28 cellular contexts compared by ENCODE assay signal in the genomic region with DNA sequence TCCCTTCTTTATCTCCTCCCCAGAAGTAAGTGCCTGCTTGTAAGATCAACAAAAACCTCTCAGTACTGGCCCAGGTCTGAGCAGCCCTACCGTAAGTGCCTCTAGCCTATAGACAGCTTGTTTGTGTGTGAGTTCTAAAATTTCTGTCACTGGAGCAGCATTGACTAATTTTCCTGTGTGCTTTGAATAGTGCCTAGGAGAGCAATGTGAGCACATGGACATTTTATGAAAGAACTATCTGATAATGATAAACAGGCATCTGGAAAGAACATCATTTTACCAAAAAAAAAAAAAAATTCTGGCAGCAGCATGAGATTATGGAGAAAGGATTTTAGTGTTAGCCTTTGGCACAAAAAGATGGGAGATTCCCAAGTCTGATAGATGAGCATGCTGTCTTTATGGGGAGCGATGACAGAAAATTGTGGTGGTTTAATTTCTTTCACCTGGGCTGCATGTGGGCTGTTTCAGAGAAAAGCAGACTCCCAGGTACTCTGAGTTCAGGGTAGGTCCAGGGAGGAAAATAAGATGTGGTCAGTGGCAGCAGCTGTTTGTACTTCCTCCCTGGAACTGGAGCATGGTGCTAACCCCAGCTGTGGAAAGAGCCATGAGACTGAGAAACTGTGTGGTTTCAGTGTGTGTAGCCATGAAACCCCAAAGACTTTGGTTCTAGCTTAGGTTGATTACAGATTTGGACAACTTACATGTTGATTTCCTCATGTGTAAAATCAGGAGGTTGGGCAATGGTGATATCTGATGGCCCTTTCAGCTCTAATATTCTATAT.
DNase-seq lines count a peak whose midpoint lies in the region; ATAC-seq, FAIRE-seq and TF ChIP-seq lines count a peak whose summit lies in the region.
"Had no signal": no experiment of that assay in that cellular context is flagged by ENCODE, and none has a peak within 500 bp of the region (broad histone marks: within the 10 kb centered on the region; RNA-seq: fewer than 3 reads in every experiment).

No MANE protein-coding gene starts in this region.

- H3K36me3 ChIP-seq in BLaER1 treated with 17β-estradiol and CSF1 and Interleukin-3, amounts not matched to agents 10 nM and 100 nM = no peaks in the 10 kb centered on the region
- H3K36me3 ChIP-seq in MM.1S (replicated peaks; ENCODE audit: insufficient read depth, low read length) = no peaks in the 10 kb centered on the region
- H3K36me3 ChIP-seq in GM12878 (ENCODE audit: control insufficient read depth in 2 of 2, insufficient read depth in 2 of 2, low read length in 1 of 2) = no peaks in the 10 kb centered on the region
- H3K36me3 ChIP-seq: MG63 had no signal

- TF ChIP-seq POLR2A in GM12878 (IDR thresholded peaks at IDR 0.05; ENCODE audit: low read depth, low read length) = no peak

- H3K27me3 Mint-ChIP-seq in progenitor cell of endocrine pancreas = no peaks in the 10 kb centered on the region
- peaks cover 3% of the 10 kb centered on the region for H3K27me3 Mint-ChIP-seq in activated T-cell treated with anti-CD3 and anti-CD28 coated beads, Interleukin-2, amount 50 U/mL, for 24 hours

- H3K4me3 ChIP-seq in BLaER1 treated with 17β-estradiol and CSF1 and Interleukin-3, amounts not matched to agents 10 nM and 100 nM = no peak overlapping the region
- H3K4me3 ChIP-seq in MM.1S (ENCODE audit: low read length) (no peak overlapping the region), GM12878 (no peak overlapping the region)
- H3K4me3 ChIP-seq: MG63 had no signal

- H3K27ac Mint-ChIP-seq in progenitor cell of endocrine pancreas = peak overlapping the region; percentile 1
- no peak overlapping the region for H3K27ac Mint-ChIP-seq in activated T-cell treated with anti-CD3 and anti-CD28 coated beads, Interleukin-2, amount 50 U/mL, for 24 hours
- H3K27ac Mint-ChIP-seq: CD8-positive, alpha-beta T cell had no signal

- no peak for TF ChIP-seq RAD21 in GM12878 (IDR thresholded peaks at IDR 0.05; ENCODE audit: insufficient read depth, low read depth, low read length)

- 64% methylated on average over 2 of the region's 2 CpGs for WGBS in GM12878 (ENCODE audit: insufficient coverage, insufficient replicate concordance, low lambda C conversion rate, missing lambda C conversion rate)

- no peak overlapping the region for H3K9ac ChIP-seq in BLaER1 treated with 17β-estradiol and CSF1 and Interleukin-3, amounts not matched to agents 10 nM and 100 nM
- H3K9ac ChIP-seq in MM.1S (ENCODE audit: low read length) (0 out of 2 replicates have a peak overlapping the region, but pooled peaks have one; percentile 2), GM12878 (ENCODE audit: control insufficient read depth, insufficient read depth, low read length) (no peak overlapping the region)

- ATAC-seq in GM12878 (no peak; the same call in 2 of the 3 replicates), HG02852 (IDR thresholded peaks at IDR 0.05; ENCODE audit: unreplicated experiment) (no peak), HG03159 (IDR thresholded peaks at IDR 0.05; ENCODE audit: unreplicated experiment) (no peak)
- ATAC-seq: CD8-positive, alpha-beta T cell; Panc1 had no signal

- SMC1A ChIA-PET in GM12878 (lab: Charles Lee; ENCODE audit: uncharacterized antibody, unreplicated experiment) = interaction anchor here (1.2 kb wide), 1 partner anchor 91 kb away, joined by 3 read pairs; no protein-coding TSS in a partner anchor

- RAD21 ChIA-PET in GM12878 (lab: Charles Lee; ENCODE audit: unreplicated experiment) = no interaction called here

- TF ChIP-seq CTCF in MM.1S (IDR thresholded peaks at IDR 0.05; ENCODE audit: low read length) (no peak), GM12878 (IDR thresholded peaks at IDR 0.05 in 2 of 3, conservative IDR thresholded peaks at IDR 0.05 in 1 of 3; ENCODE audit: control insufficient read depth in 2 of 3, extremely low read depth in 1 of 3, insufficient read depth in 1 of 3, low read depth in 3 of 3, low read length in 3 of 3) (no peak), progenitor cell of endocrine pancreas (IDR thresholded peaks at IDR 0.05; ENCODE audit: unreplicated experiment) (no peak)

- intact Hi-C loops in GM12878 (cut with micrococcal nuclease; ENCODE audit: unreplicated experiment) = no loop called here

- CTCF ChIA-PET in GM12878 (lab: Yijun Ruan, JAX) = no interaction called here

- H3K4me1 Mint-ChIP-seq in progenitor cell of endocrine pancreas (ENCODE audit: low read depth) = peaks cover 8% of the 10 kb centered on the region
- H3K4me1 Mint-ChIP-seq in activated T-cell treated with anti-CD3 and anti-CD28 coated beads, Interleukin-2, amount 50 U/mL, for 24 hours (ENCODE audit: low read depth) = no peaks in the 10 kb centered on the region

- H3K36me3 Mint-ChIP-seq in progenitor cell of endocrine pancreas (ENCODE audit: insufficient read depth) = peaks cover 3% of the 10 kb centered on the region
- no peaks in the 10 kb centered on the region for H3K36me3 Mint-ChIP-seq in activated T-cell treated with anti-CD3 and anti-CD28 coated beads, Interleukin-2, amount 50 U/mL, for 24 hours (ENCODE audit: low read depth)
- H3K36me3 Mint-ChIP-seq: CD8-positive, alpha-beta T cell had no signal

- H3K4me1 ChIP-seq in BLaER1 treated with 17β-estradiol and CSF1 and Interleukin-3, amounts not matched to agents 10 nM and 100 nM = peaks cover 0 to 16% (median 9%) of the 10 kb centered on the region in 10 experiments; a peak in 13 of 20 replicates
- H3K4me1 ChIP-seq in MM.1S (ENCODE audit: low read length) = peaks cover 22% of the 10 kb centered on the region
- H3K4me1 ChIP-seq in GM12878 (ENCODE audit: control insufficient read depth, insufficient read depth, low read length) = peaks cover 4% of the 10 kb centered on the region; the same call in 1 of the 2 replicates

- H3K9me3 ChIP-seq in BLaER1 treated with 17β-estradiol and CSF1 and Interleukin-3, amounts not matched to agents 10 nM and 100 nM (replicated peaks in 1 of 11) = peaks cover 0 to 12% (median 0%) of the 10 kb centered on the region in 11 experiments; a peak in 2 of 22 replicates
- H3K9me3 ChIP-seq in MM.1S (replicated peaks; ENCODE audit: insufficient read depth, low read length) (no peaks in the 10 kb centered on the region), GM12878 (replicated peaks; ENCODE audit: control insufficient read depth, insufficient read depth, low read length) (no peaks in the 10 kb centered on the region; the same call in 1 of the 3 replicates)
- H3K9me3 ChIP-seq: MG63 had no signal

- H3K9me3 Mint-ChIP-seq in progenitor cell of endocrine pancreas (ENCODE audit: low read depth) = peaks cover 6% of the 10 kb centered on the region
- H3K9me3 Mint-ChIP-seq in activated T-cell treated with anti-CD3 and anti-CD28 coated beads, Interleukin-2, amount 50 U/mL, for 24 hours = no peaks in the 10 kb centered on the region
- H3K9me3 Mint-ChIP-seq: CD8-positive, alpha-beta T cell had no signal

- no peak overlapping the region for H2AFZ ChIP-seq in MM.1S (ENCODE audit: low read length)
- no peak overlapping the region for H2AFZ ChIP-seq in GM12878 (ENCODE audit: control insufficient read depth, low read depth, low read length)

- H4K20me1 ChIP-seq in BLaER1 treated with 17β-estradiol and CSF1 and Interleukin-3, amounts not matched to agents 10 nM and 100 nM = no peaks in the 10 kb centered on the region
- H4K20me1 ChIP-seq in MM.1S (ENCODE audit: insufficient read depth, low read length) (no peaks in the 10 kb centered on the region), GM12878 (ENCODE audit: control insufficient read depth, insufficient read depth) (no peaks in the 10 kb centered on the region)

- peak overlapping the region in 6 of 11 experiments; percentile 2 to 47 (median 31); a peak in 5 of 22 replicates for H3K27ac ChIP-seq in BLaER1 treated with 17β-estradiol and CSF1 and Interleukin-3, amounts not matched to agents 10 nM and 100 nM
- H3K27ac ChIP-seq in MM.1S (ENCODE audit: low read length) = peak overlapping the region; percentile 23; the same call in 1 of the 2 replicates
- no peak overlapping the region for H3K27ac ChIP-seq in GM12878 (ENCODE audit: control insufficient read depth, insufficient read depth)

- DNase-seq in MM.1S = peak; percentile 84
- DNase-seq in GM12878 (ENCODE audit: low read depth, low spot score) = no peak
- no peak for DNase-seq in progenitor cell of endocrine pancreas (ENCODE audit: low spot score, unreplicated experiment)
- DNase-seq in activated T-cell treated with anti-CD3 and anti-CD28 coated beads, Interleukin-2, amount 50 U/mL, for 24 hours = no peak
- DNase-seq: C1 segment of cervical spinal cord; CD8-positive, alpha-beta T cell; DMS 273 treated with DMSO at 0.1 percent for 48 hours; DMS79; GF-D8; KBM-7; MG63; NCI-H1048; NCI-H1417 treated with DMSO at 0.1 percent for 48 hours; NCI-H1694 treated with DMSO at 0.1 percent for 48 hours; NCI-H2081; NCI-H2171; NCI-H226; NCI-H510A; NCI-H69; SHP77 treated with DMSO at 0.1 percent for 48 hours had no signal

- in situ Hi-C loops in GM12878 (cut with MboI) = no loop called here

- no peak for TF ChIP-seq EP300 in GM12878 (IDR thresholded peaks at IDR 0.05; ENCODE audit: borderline replicate concordance in 1 of 2, control insufficient read depth in 1 of 2, low read depth in 2 of 2, low read length in 2 of 2)

- H3K4me3 Mint-ChIP-seq in progenitor cell of endocrine pancreas (ENCODE audit: low read depth) = no peak overlapping the region
- H3K4me3 Mint-ChIP-seq in activated T-cell treated with anti-CD3 and anti-CD28 coated beads, Interleukin-2, amount 50 U/mL, for 24 hours = no peak overlapping the region
- H3K4me3 Mint-ChIP-seq: CD8-positive, alpha-beta T cell had no signal

- no peak for FAIRE-seq in GM12878 (lab: Jason Lieb, UNC)
- FAIRE-seq: A204.1, GM12892, GM19239, H54 had no signal

- no peaks in the 10 kb centered on the region for H3K9me2 ChIP-seq in MM.1S (replicated peaks; ENCODE audit: insufficient read depth, low read length)

- H3K27me3 ChIP-seq in BLaER1 treated with 17β-estradiol and CSF1 and Interleukin-3, amounts not matched to agents 10 nM and 100 nM = no peaks in the 10 kb centered on the region
- H3K27me3 ChIP-seq in MM.1S (replicated peaks; ENCODE audit: insufficient read depth, low read length) = no peaks in the 10 kb centered on the region
- no peaks in the 10 kb centered on the region; a peak in 1 of 4 replicates for H3K27me3 ChIP-seq in GM12878 (replicated peaks in 1 of 2; ENCODE audit: control insufficient read depth in 2 of 2, insufficient read depth in 2 of 2, low read length in 1 of 2)
- H3K27me3 ChIP-seq: MG63 had no signal

- no peaks in the 10 kb centered on the region for H3K79me2 ChIP-seq in MM.1S (ENCODE audit: low read length)
- H3K79me2 ChIP-seq in GM12878 (ENCODE audit: control insufficient read depth, insufficient read depth, low read length) = no peaks in the 10 kb centered on the region

- H3F3A ChIP-seq in MM.1S (ENCODE audit: insufficient read depth, low read length) = peaks cover 10% of the 10 kb centered on the region

- POLR2A ChIA-PET in GM12878 (lab: Charles Lee) = interaction anchor here (0.7 kb wide), 1 partner anchor 55 kb away, joined by 4 read pairs; no protein-coding TSS in a partner anchor

- peak overlapping the region in 8 of 11 experiments; percentile 2 to 48 (median 28); a peak in 9 of 22 replicates for H3K4me2 ChIP-seq in BLaER1 treated with 17β-estradiol and CSF1 and Interleukin-3, amounts not matched to agents 10 nM and 100 nM
- H3K4me2 ChIP-seq in MM.1S (ENCODE audit: low read depth, low read length) (peak overlapping the region; percentile 40), GM12878 (ENCODE audit: control insufficient read depth, insufficient read depth) (no peak overlapping the region)

- BruUV-seq in GM12878 (replicated peaks; lab: Mats Ljungman, UMichigan) = no TSS peak
